ENCODE assay signal across 25 cellular contexts in genomic region chr4:83865417-83866150, GRCh38.
A peak's percentile ranks its signal among the peaks of the same experiment; 100 is the strongest.
DNase-seq lines count a peak whose midpoint lies in the region; ATAC-seq, FAIRE-seq and TF ChIP-seq lines count a peak whose summit lies in the region.
"Had no signal": no experiment of that assay in that cellular context is flagged by ENCODE, and none has a peak within 500 bp of the region (broad histone marks: within the 10 kb centered on the region; RNA-seq: fewer than 3 reads in every experiment).

No MANE protein-coding gene starts in this region.

- H3K27ac Mint-ChIP-seq in astrocyte (ENCODE audit: unreplicated experiment) (peak overlapping the region; percentile 62), progenitor cell of endocrine pancreas (no peak overlapping the region)
- H3K27ac Mint-ChIP-seq: B cell; CD8-positive, alpha-beta T cell; IgD-negative memory B cell had no signal

- no peak overlapping the region for H4K12ac ChIP-seq in trophoblast cell (ENCODE audit: low read depth, low read length)

- H3K9me3 Mint-ChIP-seq in astrocyte (ENCODE audit: unreplicated experiment) (peaks cover 1% of the 10 kb centered on the region), progenitor cell of endocrine pancreas (ENCODE audit: low read depth) (no peaks in the 10 kb centered on the region)
- H3K9me3 Mint-ChIP-seq: CD8-positive, alpha-beta T cell had no signal

- no peak overlapping the region for H2BK5ac ChIP-seq in trophoblast cell (ENCODE audit: low read depth, low read length, poor library complexity)

- no peak overlapping the region for H3K23ac ChIP-seq in trophoblast cell (ENCODE audit: low read length)

- H3K36me3 ChIP-seq in astrocyte (ENCODE audit: insufficient read depth, low read length) (no peaks in the 10 kb centered on the region), trophoblast cell (ENCODE audit: control insufficient read depth in 1 of 2, insufficient read depth in 2 of 2, low read length in 2 of 2) (no peaks in the 10 kb centered on the region)

- no peak overlapping the region for H2BK120ac ChIP-seq in trophoblast cell (ENCODE audit: insufficient read depth, low read length, poor library complexity)

- no peak overlapping the region for H4K8ac ChIP-seq in trophoblast cell (ENCODE audit: low read depth, low read length)

- no peak overlapping the region for H3K18ac ChIP-seq in trophoblast cell (ENCODE audit: low read length)

- peak; percentile 51 for DNase-seq in NCI-H748 (lab: John Stamatoyannopoulos, UW; ENCODE audit: unreplicated experiment)
- DNase-seq in NCI-H748 treated with DMSO at 0.1 percent for 48 hours (lab: John Stamatoyannopoulos, UW): no peak
- DNase-seq in astrocyte (ENCODE audit: low read depth): peak; percentile 16
- peak; percentile 24 for DNase-seq in left kidney (ENCODE audit: low read depth, low spot score)
- peak in 1 of 2 donors; percentile 26 for DNase-seq in trophoblast cell
- no peak for DNase-seq in T-helper 1 cell
- no peak for DNase-seq in progenitor cell of endocrine pancreas (ENCODE audit: low spot score, unreplicated experiment)
- DNase-seq: Caco-2; CD8-positive, alpha-beta T cell; DMS79; EL; GF-D8; MM.1S; NCI-H2029 treated with DMSO at 0.1 percent for 48 hours; SHP77 treated with DMSO at 0.1 percent for 48 hours had no signal

- H3K4me2 ChIP-seq in astrocyte (ENCODE audit: low read length) (no peak overlapping the region), trophoblast cell (ENCODE audit: low read length) (no peak overlapping the region)
- H3K4me2 ChIP-seq: KMS-11 had no signal

- ATAC-seq in GM18867 (IDR thresholded peaks at IDR 0.05; ENCODE audit: unreplicated experiment): no peak
- ATAC-seq: CD8-positive, alpha-beta T cell; Panc1 had no signal

- peak overlapping the region; percentile 28 for H4K91ac ChIP-seq in trophoblast cell (ENCODE audit: low read depth, low read length)

- no peaks in the 10 kb centered on the region for H3K9me3 ChIP-seq in astrocyte (ENCODE audit: insufficient read depth, low read depth, low read length)
- no peaks in the 10 kb centered on the region for H3K9me3 ChIP-seq in trophoblast cell (ENCODE audit: insufficient read depth, low read depth, low read length)
- H3K9me3 ChIP-seq: Caco-2 had no signal

- H3K4me3 ChIP-seq in astrocyte (ENCODE audit: insufficient read depth, low read depth, low read length): no peak overlapping the region
- no peak overlapping the region for H3K4me3 ChIP-seq in trophoblast cell (ENCODE audit: low read depth, low read length)

- no peak overlapping the region for H3K14ac ChIP-seq in trophoblast cell (ENCODE audit: low read length)

- TF ChIP-seq CTCF in astrocyte (IDR thresholded peaks at IDR 0.05; ENCODE audit: insufficient read depth, low read depth, low read length) (no peak), progenitor cell of endocrine pancreas (IDR thresholded peaks at IDR 0.05; ENCODE audit: unreplicated experiment) (no peak)

- H3K27me3 ChIP-seq in astrocyte (ENCODE audit: insufficient read depth, low read length) (no peaks in the 10 kb centered on the region), trophoblast cell (ENCODE audit: insufficient read depth, low read length) (no peaks in the 10 kb centered on the region)

- H3K79me1 ChIP-seq in trophoblast cell (ENCODE audit: low read length): peaks cover 2% of the 10 kb centered on the region

- peaks cover 21% of the 10 kb centered on the region for H3K4me1 Mint-ChIP-seq in astrocyte (ENCODE audit: low read depth, unreplicated experiment)
- peaks cover 25% of the 10 kb centered on the region for H3K4me1 Mint-ChIP-seq in progenitor cell of endocrine pancreas (ENCODE audit: low read depth)
- H3K4me1 Mint-ChIP-seq: B cell, IgD-negative memory B cell had no signal

- WGBS in trophoblast cell (ENCODE audit: extremely low coverage, insufficient coverage, insufficient read length): no CpG with 5 or more reads among the region's 6 CpGs

- H3K36me3 Mint-ChIP-seq in astrocyte (ENCODE audit: low read depth, unreplicated experiment): no peaks in the 10 kb centered on the region
- H3K36me3 Mint-ChIP-seq in progenitor cell of endocrine pancreas (ENCODE audit: insufficient read depth): no peaks in the 10 kb centered on the region
- H3K36me3 Mint-ChIP-seq: CD8-positive, alpha-beta T cell; IgD-negative memory B cell had no signal

- H3K4me3 Mint-ChIP-seq in astrocyte (ENCODE audit: unreplicated experiment): no peak overlapping the region
- H3K4me3 Mint-ChIP-seq in progenitor cell of endocrine pancreas (ENCODE audit: low read depth): no peak overlapping the region
- H3K4me3 Mint-ChIP-seq: B cell; CD8-positive, alpha-beta T cell; IgD-negative memory B cell had no signal

- H3K9ac ChIP-seq in astrocyte (ENCODE audit: low read length) (no peak overlapping the region), trophoblast cell (ENCODE audit: low read length) (no peak overlapping the region)
- H3K9ac ChIP-seq: KMS-11 had no signal

- FAIRE-seq in astrocyte (lab: Jason Lieb, UNC): no peak
- FAIRE-seq: GM12891, GM19239, H54 had no signal

- H3K79me2 ChIP-seq in astrocyte (ENCODE audit: insufficient read depth, low read length): no peaks in the 10 kb centered on the region
- no peaks in the 10 kb centered on the region for H3K79me2 ChIP-seq in trophoblast cell (ENCODE audit: control insufficient read depth, insufficient read depth, low read length, poor library complexity)

- H3K27me3 Mint-ChIP-seq in astrocyte (ENCODE audit: low read depth, unreplicated experiment) (no peaks in the 10 kb centered on the region), progenitor cell of endocrine pancreas (peaks cover 12% of the 10 kb centered on the region)

- H2AK5ac ChIP-seq in trophoblast cell (ENCODE audit: low read length): peak overlapping the region; percentile 47

- H3K4me1 ChIP-seq in astrocyte (ENCODE audit: insufficient read depth, low read length) (peaks cover 6% of the 10 kb centered on the region), trophoblast cell (ENCODE audit: control insufficient read depth in 1 of 2, insufficient read depth in 2 of 2, low read length in 2 of 2) (peaks cover 3 to 8% of the 10 kb centered on the region in 2 experiments)

- no peak overlapping the region for H2AFZ ChIP-seq in astrocyte (ENCODE audit: low read depth, low read length)
- no peak overlapping the region for H2AFZ ChIP-seq in trophoblast cell (ENCODE audit: insufficient read depth, low read length, poor library complexity)

- peak overlapping the region; percentile 3 for H2BK12ac ChIP-seq in trophoblast cell (ENCODE audit: low read length)

- H4K20me1 ChIP-seq in astrocyte (ENCODE audit: insufficient read depth, low read length): no peaks in the 10 kb centered on the region

- no peak overlapping the region for H3K27ac ChIP-seq in astrocyte (ENCODE audit: low read depth, low read length)
- no peak overlapping the region for H3K27ac ChIP-seq in trophoblast cell (ENCODE audit: low read depth, low read length)
- H3K27ac ChIP-seq: 22Rv1, C4-2B, KMS-11 had no signal

- no peak overlapping the region for H3K4ac ChIP-seq in trophoblast cell (ENCODE audit: low read depth, low read length)

Comparison
In these comparisons a context has a peak if more than half of its experiments do, and no peak if none do; other contexts are left out.
1. DNase-seq: peak in NCI-H748 (single experiment), astrocyte (single experiment) and left kidney (single experiment); none in NCI-H748 treated with DMSO at 0.1 percent for 48 hours (single experiment), T-helper 1 cell (0 of 5) and progenitor cell of endocrine pancreas (single experiment).